In genomic region chr4:25030283-25031076, GRCh38 we compare ENCODE assay signal across 10 cellular contexts. TPM values are rescaled to one million over a fixed set of nuclear protein-coding genes. Genes with fewer than 3 reads are reported as not detected.
DNase-seq lines count a peak whose midpoint lies in the region; ATAC-seq and TF ChIP-seq lines count a peak whose summit lies in the region.
"Had no signal": no experiment of that assay in that cellular context is flagged by ENCODE, and none has a peak within 500 bp of the region (broad histone marks: within the 10 kb centered on the region; RNA-seq: fewer than 3 reads in every experiment).

Gene LGI2 (minus strand): TSS chr4:25030946. CDS start chr4:25030693, 253 bp downstream.

- H3K4me3 Mint-ChIP-seq in CD14-positive monocyte = peak within 1 kb of the TSS in 1 of 2 donors; percentile 79

- H3K4me1 ChIP-seq in heart right ventricle (peaks cover 2 to 18% (median 9%) of the 10 kb centered on the region in 9 donors), parathyroid adenoma (peaks cover 11% of the 10 kb centered on the region)

- peak within 1 kb of the TSS in 1 of 7 donors; percentile 70 for H3K27ac Mint-ChIP-seq in CD14-positive monocyte

- peak within 1 kb of the TSS; percentile 79 for H3K4me2 ChIP-seq in parathyroid adenoma (ENCODE audit: low read length)

- H3K36me3 ChIP-seq in heart right ventricle = peaks cover 0 to 5% (median 0%) of the 10 kb centered on the region in 9 donors
- no peaks in the 10 kb centered on the region for H3K36me3 ChIP-seq in parathyroid adenoma (ENCODE audit: control insufficient read depth, insufficient read depth, low read length)

- peaks cover 4% of the 10 kb centered on the region in 2 donors for H3K36me3 Mint-ChIP-seq in CD14-positive monocyte

- peaks cover 58 to 83% (median 80%) of the 10 kb centered on the region in 3 donors for H3K27me3 Mint-ChIP-seq in CD14-positive monocyte (ENCODE audit: low read depth in 3 of 3)

- intact Hi-C loops in heart right ventricle (cut with DNase I) (no loop called here), CD14-positive monocyte (cut with micrococcal nuclease) (no loop called here)

- H2AFZ ChIP-seq in parathyroid adenoma = peak within 1 kb of the TSS; percentile 70

- peak; percentile 36; the same call in 2 of the 3 replicates for ATAC-seq in SK-N-SH treated with all-trans-retinoic acid at 6 μM for 48 hours
- ATAC-seq in heart right ventricle = peak; percentile 60 to 87 (median 77)
- no peak for ATAC-seq in HG02973 (IDR thresholded peaks at IDR 0.05; ENCODE audit: unreplicated experiment)

- TF ChIP-seq CTCF in heart right ventricle (IDR thresholded peaks at IDR 0.05) = no peak
- TF ChIP-seq CTCF in parathyroid adenoma (IDR thresholded peaks at IDR 0.05) = no peak
- TF ChIP-seq CTCF in CD14-positive monocyte (IDR thresholded peaks at IDR 0.05) = no peak

- peaks cover 0 to 62% (median 0%) of the 10 kb centered on the region in 7 donors for H3K27me3 ChIP-seq in heart right ventricle
- no peaks in the 10 kb centered on the region for H3K27me3 ChIP-seq in parathyroid adenoma (ENCODE audit: control insufficient read depth, insufficient read depth, low read length)

- peaks cover 4% of the 10 kb centered on the region for H3K4me1 Mint-ChIP-seq in CD14-positive monocyte

- peak within 1 kb of the TSS in 8 of 10 donors; percentile 27 to 73 (median 51) for H3K27ac ChIP-seq in heart right ventricle
- H3K27ac ChIP-seq in parathyroid adenoma = peak within 1 kb of the TSS; percentile 91

- H3K9ac ChIP-seq in parathyroid adenoma = no peak within 1 kb of the TSS

- no peaks in the 10 kb centered on the region for H3K9me3 ChIP-seq in heart right ventricle
- H3K9me3 ChIP-seq in parathyroid adenoma (ENCODE audit: control insufficient read depth, low read length) = no peaks in the 10 kb centered on the region

- H3K4me3 ChIP-seq in heart right ventricle (peak within 1 kb of the TSS; percentile 37 to 72 (median 62)), parathyroid adenoma (ENCODE audit: low read depth, low read length) (peak within 1 kb of the TSS; percentile 59)

- DNase-seq in NCI-H748 (lab: John Stamatoyannopoulos, UW; ENCODE audit: unreplicated experiment) (peak; percentile 60), NCI-H748 treated with DMSO at 0.1 percent for 48 hours (lab: John Stamatoyannopoulos, UW) (no peak), heart right ventricle (peak; percentile 44 to 51), CD14-positive monocyte (ENCODE audit: low spot score) (no peak), NOMO-1 treated with dmso at 0.1 percent for 144 hours (lab: John Stamatoyannopoulos, UW; ENCODE audit: unreplicated experiment) (no peak)
- DNase-seq: DND-41 had no signal

- WGBS in heart right ventricle, 2 donors = 1% methylated on average over 77 to 92 of the region's 92 CpGs

- H3K79me2 ChIP-seq in parathyroid adenoma = peaks cover 8% of the 10 kb centered on the region

- H3K9me3 Mint-ChIP-seq in CD14-positive monocyte = peaks cover 5 to 32% (median 15%) of the 10 kb centered on the region in 7 donors

TF ChIP-seq in SK-N-SH treated with all-trans-retinoic acid at 6 μM for 48 hours, 23 proteins besides CTCF, POLR2A, EP300 and RAD21:
- TF ChIP-seq ZNF70 (CRISPR knock-in tag; IDR thresholded peaks at IDR 0.05) (no peak), PATZ1 (CRISPR knock-in tag; IDR thresholded peaks at IDR 0.05; ENCODE audit: borderline replicate concordance) (no peak)

RNA-seq across cellular contexts. Expression of gene LGI2, which starts in this region (rescaled TPM):
- total RNA-seq in heart right ventricle = 1 to 10 TPM; 1.6 to 7.9 (median 2.5) TPM
- polyA plus RNA-seq in heart right ventricle (1 to 10 TPM in 1 of 2 donors, under 1 TPM in 1; 0.80 to 1.1 TPM), CD14-positive monocyte (under 1 TPM; 0.30 to 0.33 TPM)
- total RNA-seq: T-helper 1 cell treated with Interleukin-12 subunit alpha and Interleukin-12 subunit beta and Interleukin-4 antibody, amounts not matched to agents 30 ng/mL and 1 ng/mL, for 36 hours had no signal

Comparison
In these comparisons a context has a peak if more than half of its experiments do, and no peak if none do; other contexts are left out.
1. DNase-seq: peak in NCI-H748 (single experiment) and heart right ventricle (2 of 2); none in NCI-H748 treated with DMSO at 0.1 percent for 48 hours (single experiment), CD14-positive monocyte (single experiment) and NOMO-1 treated with dmso at 0.1 percent for 144 hours (single experiment).